Comparison of ENCODE assay signal across 9 cellular contexts in genomic region chr11:110356769-110357671, GRCh38.
DNase-seq lines count a peak whose midpoint lies in the region; ATAC-seq and TF ChIP-seq lines count a peak whose summit lies in the region.
"Had no signal": no experiment of that assay in that cellular context is flagged by ENCODE, and none has a peak within 500 bp of the region (broad histone marks: within the 10 kb centered on the region; RNA-seq: fewer than 3 reads in every experiment).

No MANE protein-coding gene starts in this region.

- H3K27me3 ChIP-seq in A673 (replicated peaks; ENCODE audit: insufficient read depth, low read depth, low read length, poor library complexity) (no peaks in the 10 kb centered on the region), HAP-1 (ENCODE audit: low read depth) (no peaks in the 10 kb centered on the region)
- H3K27me3 ChIP-seq: spleen had no signal

- H3K36me3 ChIP-seq in A673 (ENCODE audit: insufficient read depth, low read length, poor library complexity, severe bottlenecking): peaks cover 8% of the 10 kb centered on the region
- no peaks in the 10 kb centered on the region for H3K36me3 ChIP-seq in HAP-1 (replicated peaks)
- H3K36me3 ChIP-seq: spleen had no signal

- BruUV-seq in A673 (replicated peaks; lab: Mats Ljungman, UMichigan): no TSS peak

- no peaks in the 10 kb centered on the region for H3K36me3 Mint-ChIP-seq in activated naive CD8-positive, alpha-beta T cell
- peaks cover 2% of the 10 kb centered on the region for H3K36me3 Mint-ChIP-seq in activated CD8-positive, alpha-beta memory T cell treated with anti-CD3 and anti-CD28 coated beads, Interleukin-2, amount 10 ng/mL, durations not matched to agents 7 days and 5 days

- ATAC-seq in activated CD8-positive, alpha-beta memory T cell treated with anti-CD3 and anti-CD28 coated beads, Interleukin-2, amount 10 ng/mL, durations not matched to agents 7 days and 5 days: no peak
- no peak for ATAC-seq in HG03159 (IDR thresholded peaks at IDR 0.05; ENCODE audit: unreplicated experiment)
- no peak for ATAC-seq in GM18505 (IDR thresholded peaks at IDR 0.05; ENCODE audit: unreplicated experiment)

- H3K4me1 ChIP-seq in A673 (ENCODE audit: insufficient read depth, low read length, poor library complexity, severe bottlenecking) (peaks cover 13% of the 10 kb centered on the region), HAP-1 (peaks cover 37% of the 10 kb centered on the region)
- H3K4me1 ChIP-seq: spleen had no signal

- POLR2A ChIA-PET in A673 (lab: Charles Lee; ENCODE audit: low non-redundant PET): no interaction called here

- no peak overlapping the region for H3K4me3 Mint-ChIP-seq in activated naive CD8-positive, alpha-beta T cell
- H3K4me3 Mint-ChIP-seq in activated CD8-positive, alpha-beta memory T cell treated with anti-CD3 and anti-CD28 coated beads, Interleukin-2, amount 10 ng/mL, durations not matched to agents 7 days and 5 days: no peak overlapping the region

- DNase-seq in A673 (ENCODE audit: low spot score) (peak; percentile 82), HAP-1 (ENCODE audit: low spot score in 2 of 2) (peak; percentile 43 to 80), islet precursor cell (peak; percentile 73), DMS53 treated with DMSO at 0.1 percent for 48 hours (lab: John Stamatoyannopoulos, UW; ENCODE audit: unreplicated experiment) (no peak)
- DNase-seq in activated CD8-positive, alpha-beta memory T cell treated with anti-CD3 and anti-CD28 coated beads, Interleukin-2, amount 10 ng/mL, durations not matched to agents 7 days and 5 days: no peak
- DNase-seq: spleen had no signal

- CTCF ChIA-PET in A673 (lab: Charles Lee): no interaction called here
- CTCF ChIA-PET in activated CD8-positive, alpha-beta memory T cell treated with anti-CD3 and anti-CD28 coated beads, Interleukin-2, amount 10 ng/mL, durations not matched to agents 7 days and 5 days (lab: Charles Lee): interaction anchor here (0.7 to 1.1 kb wide), 2 partner anchors 30 to 78 kb away, joined by 3 read pairs; no protein-coding TSS in a partner anchor

- H3K4me1 Mint-ChIP-seq in activated naive CD8-positive, alpha-beta T cell (ENCODE audit: low read depth): peaks cover 6% of the 10 kb centered on the region
- H3K4me1 Mint-ChIP-seq in activated CD8-positive, alpha-beta memory T cell treated with anti-CD3 and anti-CD28 coated beads, Interleukin-2, amount 10 ng/mL, durations not matched to agents 7 days and 5 days: peaks cover 16% of the 10 kb centered on the region

- H3K27me3 Mint-ChIP-seq in activated naive CD8-positive, alpha-beta T cell: no peaks in the 10 kb centered on the region
- no peaks in the 10 kb centered on the region for H3K27me3 Mint-ChIP-seq in activated CD8-positive, alpha-beta memory T cell treated with anti-CD3 and anti-CD28 coated beads, Interleukin-2, amount 10 ng/mL, durations not matched to agents 7 days and 5 days

- H3K9me3 Mint-ChIP-seq in activated naive CD8-positive, alpha-beta T cell (ENCODE audit: low read depth): no peaks in the 10 kb centered on the region
- H3K9me3 Mint-ChIP-seq in activated CD8-positive, alpha-beta memory T cell treated with anti-CD3 and anti-CD28 coated beads, Interleukin-2, amount 10 ng/mL, durations not matched to agents 7 days and 5 days (ENCODE audit: low read depth): no peaks in the 10 kb centered on the region

- peak overlapping the region; percentile 99 for H3K27ac ChIP-seq in A673 (ENCODE audit: low read depth, low read length, poor library complexity, severe bottlenecking)
- H3K27ac ChIP-seq: spleen had no signal

- intact Hi-C loops in A673 (cut with micrococcal nuclease; ENCODE audit: unreplicated experiment): loop anchor here (2.0 to 10.0 kb wide), 2 partner anchors 76 to 262 kb away; partner anchors contain the start of gene ZC3H12C

- TF ChIP-seq CTCF in A673 (conservative IDR thresholded peaks at IDR 0.05; ENCODE audit: low read depth, low read length): no peak

- peaks cover 4% of the 10 kb centered on the region for H3K9me3 ChIP-seq in A673 (ENCODE audit: low read depth, low read length, poor library complexity, severe bottlenecking)
- H3K9me3 ChIP-seq in HAP-1: no peaks in the 10 kb centered on the region
- H3K9me3 ChIP-seq: spleen had no signal

- H3K4me3 ChIP-seq in A673 (ENCODE audit: low read depth, low read length, poor library complexity, severe bottlenecking): peak overlapping the region; percentile 52
- H3K4me3 ChIP-seq in HAP-1: no peak overlapping the region
- H3K4me3 ChIP-seq: spleen had no signal

- H3K27ac Mint-ChIP-seq in activated naive CD8-positive, alpha-beta T cell: peak overlapping the region; percentile 43
- H3K27ac Mint-ChIP-seq in activated CD8-positive, alpha-beta memory T cell treated with anti-CD3 and anti-CD28 coated beads, Interleukin-2, amount 10 ng/mL, durations not matched to agents 7 days and 5 days: no peak overlapping the region

- in situ Hi-C loops in HAP-1 (cut with MboI; ENCODE audit: low sequenced_read_pairs): no loop called here

- TF ChIP-seq POLR2A in GM18505 (IDR thresholded peaks at IDR 0.05; ENCODE audit: borderline replicate concordance, extremely low read depth, insufficient read depth, insufficient read length): no peak

Comparison
In these comparisons a context has a peak if more than half of its experiments do, and no peak if none do; other contexts are left out.
1. DNase-seq: peak in A673 (single experiment), HAP-1 (2 of 2) and islet precursor cell (single experiment); none in activated CD8-positive, alpha-beta memory T cell treated with anti-CD3 and anti-CD28 coated beads, Interleukin-2, amount 10 ng/mL, durations not matched to agents 7 days and 5 days (single experiment) and DMS53 treated with DMSO at 0.1 percent for 48 hours (single experiment).